Comparison of ENCODE assay signal across 8 cellular contexts in the genomic region with DNA sequence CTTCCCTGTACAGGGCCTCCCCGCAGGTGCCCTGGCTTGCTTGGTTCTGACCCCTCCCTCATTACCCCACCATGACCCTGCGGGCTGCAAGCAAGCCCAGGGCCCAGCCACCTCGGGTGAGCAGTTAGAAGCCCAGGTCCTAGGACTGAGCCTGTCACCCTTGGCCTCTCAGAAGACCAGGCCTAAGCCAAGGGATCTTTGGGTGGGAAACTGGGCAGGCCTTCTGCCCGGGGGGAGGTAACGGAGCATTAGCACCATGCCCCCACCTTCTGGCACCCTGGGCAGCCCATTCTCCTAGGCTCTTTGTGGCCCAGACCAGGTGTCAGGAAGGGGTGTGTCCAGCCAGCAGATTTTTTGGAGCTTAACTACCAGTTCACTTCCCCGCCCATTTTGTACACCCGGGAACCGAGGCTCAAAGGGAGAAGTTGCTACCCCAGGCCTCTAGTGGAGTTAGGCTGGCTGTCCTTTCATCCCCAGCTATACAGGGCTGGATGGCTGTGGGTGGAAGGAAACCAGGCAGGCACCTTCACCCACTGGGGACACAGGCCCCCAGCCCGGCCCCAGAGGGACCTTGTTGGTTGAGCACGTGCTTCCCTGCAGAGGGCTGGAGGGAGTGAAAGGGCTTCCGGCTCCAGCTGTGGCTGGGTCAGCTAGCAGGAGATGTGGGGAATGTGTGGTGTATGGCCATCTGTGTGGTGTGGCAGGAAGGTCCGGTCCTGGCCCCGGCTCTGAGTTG. TPM values are rescaled to one million over a fixed set of nuclear protein-coding genes. Genes with fewer than 3 reads are reported as not detected.
DNase-seq lines count a peak whose midpoint lies in the region; ATAC-seq and TF ChIP-seq lines count a peak whose summit lies in the region.

No MANE protein-coding gene starts in this region.

- peak overlapping the region; percentile 79 to 89 for H3K27ac ChIP-seq in uterus

- TF ChIP-seq POLR2A in uterus (IDR thresholded peaks at IDR 0.05): no peak

- no peaks in the 10 kb centered on the region for H3K36me3 ChIP-seq in uterus

- H3K27ac Mint-ChIP-seq in central memory CD8-positive, alpha-beta T cell (ENCODE audit: low read depth): peak overlapping the region; percentile 93
- peak overlapping the region; percentile 96 for H3K27ac Mint-ChIP-seq in memory B cell

- H3K4me1 ChIP-seq in uterus: peaks cover 3 to 30% of the 10 kb centered on the region in 2 donors

- H3K4me3 ChIP-seq in uterus: peak overlapping the region; percentile 66 to 79

- H3K9me3 ChIP-seq in uterus: no peaks in the 10 kb centered on the region

- no peaks in the 10 kb centered on the region for H3K27me3 Mint-ChIP-seq in central memory CD8-positive, alpha-beta T cell
- no peaks in the 10 kb centered on the region for H3K27me3 Mint-ChIP-seq in memory B cell

- no peak for TF ChIP-seq CTCF in uterus (IDR thresholded peaks at IDR 0.05)

- peak overlapping the region; percentile 79 for H3K4me3 Mint-ChIP-seq in central memory CD8-positive, alpha-beta T cell
- peak overlapping the region; percentile 99 for H3K4me3 Mint-ChIP-seq in memory B cell

- no peaks in the 10 kb centered on the region for H3K27me3 ChIP-seq in uterus

- no peak for ATAC-seq in central memory CD8-positive, alpha-beta T cell (replicated peaks; ENCODE audit: extremely low read depth, poor library complexity, severe bottlenecking)
- ATAC-seq in memory B cell (ENCODE audit: low read depth) (no peak), GM21381 (IDR thresholded peaks at IDR 0.05; ENCODE audit: unreplicated experiment) (no peak)

- H3K9me3 Mint-ChIP-seq in central memory CD8-positive, alpha-beta T cell: no peaks in the 10 kb centered on the region
- no peaks in the 10 kb centered on the region for H3K9me3 Mint-ChIP-seq in memory B cell

- peaks cover 84% of the 10 kb centered on the region for H3K4me1 Mint-ChIP-seq in central memory CD8-positive, alpha-beta T cell
- H3K4me1 Mint-ChIP-seq in memory B cell: peaks cover 61% of the 10 kb centered on the region

- DNase-seq in activated CD8-positive, alpha-beta memory T cell treated with anti-CD3 and anti-CD28 coated beads for 24 hours: peak; percentile 83
- DNase-seq in activated CD8-positive, alpha-beta memory T cell treated with anti-CD3 and anti-CD28 coated beads, Interleukin-2, amount 50 U/mL, for 48 hours: no peak
- no peak for DNase-seq in central memory CD8-positive, alpha-beta T cell (ENCODE audit: low spot score in 2 of 2)
- DNase-seq in memory B cell (ENCODE audit: low spot score in 2 of 2): no peak
- DNase-seq in uterus: no peak
- DNase-seq in DMS79 (lab: John Stamatoyannopoulos, UW): no peak

- peaks cover 45% of the 10 kb centered on the region for H3K36me3 Mint-ChIP-seq in central memory CD8-positive, alpha-beta T cell (ENCODE audit: insufficient read depth)
- peaks cover 7% of the 10 kb centered on the region for H3K36me3 Mint-ChIP-seq in memory B cell

- intact Hi-C loops in uterus (cut with DNase I; ENCODE audit: low total_unique reads): no loop called here

TF ChIP-seq in PFSK-1, 5 proteins besides CTCF, POLR2A, EP300 and RAD21:
- no peak for TF ChIP-seq FOXP2 (optimal IDR thresholded peaks at IDR 0.05; ENCODE audit: borderline replicate concordance, extremely low read depth, extremely low read length, insufficient read depth)
- TF ChIP-seq SIN3A (IDR thresholded peaks at IDR 0.05; ENCODE audit: borderline replicate concordance, insufficient read depth, low read length): peak; percentile 48; the same call in 1 of the 2 replicates
- no peak; the same call in 1 of the 2 replicates for TF ChIP-seq POLR2AphosphoS5 (IDR thresholded peaks at IDR 0.05; ENCODE audit: low read depth, low read length)
- TF ChIP-seq, protein P1, sequence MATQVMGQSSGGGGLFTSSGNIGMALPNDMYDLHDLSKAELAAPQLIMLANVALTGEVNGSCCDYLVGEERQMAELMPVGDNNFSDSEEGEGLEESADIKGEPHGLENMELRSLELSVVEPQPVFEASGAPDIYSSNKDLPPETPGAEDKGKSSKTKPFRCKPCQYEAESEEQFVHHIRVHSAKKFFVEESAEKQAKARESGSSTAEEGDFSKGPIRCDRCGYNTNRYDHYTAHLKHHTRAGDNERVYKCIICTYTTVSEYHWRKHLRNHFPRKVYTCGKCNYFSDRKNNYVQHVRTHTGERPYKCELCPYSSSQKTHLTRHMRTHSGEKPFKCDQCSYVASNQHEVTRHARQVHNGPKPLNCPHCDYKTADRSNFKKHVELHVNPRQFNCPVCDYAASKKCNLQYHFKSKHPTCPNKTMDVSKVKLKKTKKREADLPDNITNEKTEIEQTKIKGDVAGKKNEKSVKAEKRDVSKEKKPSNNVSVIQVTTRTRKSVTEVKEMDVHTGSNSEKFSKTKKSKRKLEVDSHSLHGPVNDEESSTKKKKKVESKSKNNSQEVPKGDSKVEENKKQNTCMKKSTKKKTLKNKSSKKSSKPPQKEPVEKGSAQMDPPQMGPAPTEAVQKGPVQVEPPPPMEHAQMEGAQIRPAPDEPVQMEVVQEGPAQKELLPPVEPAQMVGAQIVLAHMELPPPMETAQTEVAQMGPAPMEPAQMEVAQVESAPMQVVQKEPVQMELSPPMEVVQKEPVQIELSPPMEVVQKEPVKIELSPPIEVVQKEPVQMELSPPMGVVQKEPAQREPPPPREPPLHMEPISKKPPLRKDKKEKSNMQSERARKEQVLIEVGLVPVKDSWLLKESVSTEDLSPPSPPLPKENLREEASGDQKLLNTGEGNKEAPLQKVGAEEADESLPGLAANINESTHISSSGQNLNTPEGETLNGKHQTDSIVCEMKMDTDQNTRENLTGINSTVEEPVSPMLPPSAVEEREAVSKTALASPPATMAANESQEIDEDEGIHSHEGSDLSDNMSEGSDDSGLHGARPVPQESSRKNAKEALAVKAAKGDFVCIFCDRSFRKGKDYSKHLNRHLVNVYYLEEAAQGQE (IDR thresholded peaks at IDR 0.05; ENCODE audit: insufficient read depth in 1 of 2, low read depth in 2 of 2, low read length in 2 of 2): peak in 1 of 2 experiments; percentile 42; a peak in 2 of 4 replicates
TF ChIP-seq in PFSK-1: peak in this region for 2.

RNA-seq across cellular contexts. Expression of a gene that starts 1.4 kb away (rescaled TPM):
- 241 TPM for polyA plus RNA-seq in PFSK-1 (2012; ENCODE audit: insufficient read length, low read depth)
- total RNA-seq in uterus: 10 to 100 TPM in 3 of 4 donors, 1 to 10 TPM in 1; 4.9 to 41.6 (median 26.4) TPM

RNA-seq across cellular contexts. Expression of a gene that starts 29.4 kb away (rescaled TPM):
- polyA plus RNA-seq in PFSK-1 (2012; ENCODE audit: insufficient read length, low read depth): not detected
- 1 to 10 TPM in 1 of 4 donors, not detected in 3; 1.5 TPM for total RNA-seq in uterus

RNA-seq across cellular contexts. Expression of a gene that starts 34.6 kb away (rescaled TPM):
- polyA plus RNA-seq in PFSK-1 (2012; ENCODE audit: insufficient read length, low read depth): not detected
- not detected for total RNA-seq in uterus

RNA-seq across cellular contexts. Expression of a gene that starts 43.2 kb away (rescaled TPM):
- polyA plus RNA-seq in PFSK-1 (2012; ENCODE audit: insufficient read length, low read depth): not detected
- not detected for total RNA-seq in uterus

RNA-seq across cellular contexts. Expression of a gene that starts 57.9 kb away (rescaled TPM):
- polyA plus RNA-seq in PFSK-1 (2012; ENCODE audit: insufficient read length, low read depth): 3.0 TPM
- 1 to 10 TPM in 1 of 4 donors, under 1 TPM in 1, not detected in 2; 0.29 to 6.2 TPM for total RNA-seq in uterus
